In the genomic region with DNA sequence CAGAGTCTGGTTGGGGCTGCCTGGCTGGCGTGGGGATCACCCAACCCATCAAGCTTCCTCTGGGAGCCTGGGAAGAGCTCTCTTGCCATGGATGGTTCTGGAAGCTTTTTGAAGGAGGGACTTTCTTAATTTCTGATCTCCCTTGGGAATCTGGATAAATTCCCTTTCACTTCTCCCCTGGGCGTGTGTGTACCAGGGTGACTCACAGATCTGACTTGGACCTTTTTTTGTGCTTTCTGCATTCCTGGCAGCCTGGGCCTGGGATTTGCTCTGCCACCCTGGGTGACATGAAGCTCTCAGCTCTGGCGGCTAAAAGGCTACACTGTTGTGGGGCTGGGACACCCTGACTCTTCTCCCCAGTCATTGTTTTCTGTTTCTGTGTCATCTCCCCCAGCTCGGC, we compare ENCODE assay signal across 14 cellular contexts.
DNase-seq lines count a peak whose midpoint lies in the region; ATAC-seq and TF ChIP-seq lines count a peak whose summit lies in the region.
"Had no signal": no experiment of that assay in that cellular context is flagged by ENCODE, and none has a peak within 500 bp of the region (broad histone marks: within the 10 kb centered on the region; RNA-seq: fewer than 3 reads in every experiment).

No MANE protein-coding gene starts in this region.

- peak overlapping the region in 1 of 5 donors; percentile 27 for H3K27ac ChIP-seq in adrenal gland
- peak overlapping the region in 3 of 4 donors; percentile 81 to 87 (median 87) for H3K27ac ChIP-seq in gastroesophageal sphincter
- H3K27ac ChIP-seq: cardiac muscle cell, parathyroid adenoma had no signal

- H3K27ac Mint-ChIP-seq in HFFc6: peak overlapping the region; percentile 94
- H3K27ac Mint-ChIP-seq in activated naive CD8-positive, alpha-beta T cell treated with anti-CD3 and anti-CD28 coated beads, Interleukin-2, amount 50 U/mL, for 24 hours: no peak overlapping the region
- H3K27ac Mint-ChIP-seq: CD4-positive, alpha-beta T cell had no signal

- H3K36me3 ChIP-seq in adrenal gland (replicated peaks in 1 of 2): peaks cover 0 to 6% of the 10 kb centered on the region in 2 donors
- H3K36me3 ChIP-seq in gastroesophageal sphincter: peaks cover 0 to 57% of the 10 kb centered on the region in 2 donors

- intact Hi-C loops in adrenal gland (cut with DNase I): no loop called here

- TF ChIP-seq EP300 in gastroesophageal sphincter (IDR thresholded peaks at IDR 0.05): no peak

- H3K4me3 ChIP-seq in adrenal gland (no peak overlapping the region), gastroesophageal sphincter (no peak overlapping the region)
- H3K4me3 ChIP-seq: cardiac muscle cell had no signal

- DNase-seq in AG08395 (ENCODE audit: low spot score): peak; percentile 80
- peak; percentile 57 for DNase-seq in HFFc6
- DNase-seq in adrenal gland: peak in 6 of 7 donors; percentile 53 to 68 (median 62)
- no peak for DNase-seq in RKO (ENCODE audit: low spot score)
- DNase-seq in activated naive CD8-positive, alpha-beta T cell treated with anti-CD3 and anti-CD28 coated beads, Interleukin-2, amount 50 U/mL, for 24 hours: no peak
- no peak for DNase-seq in NCI-H187 treated with DMSO at 0.1 percent for 48 hours (lab: John Stamatoyannopoulos, UW)
- no peak for DNase-seq in HUDEP-2 (lab: John Stamatoyannopoulos, UW; ENCODE audit: unreplicated experiment in 76 of 76)
- DNase-seq: CD4-positive, alpha-beta T cell; left ventricle myocardium superior; NCI-H524; stimulated activated CD4-positive, alpha-beta T cell treated with anti-CD3 and anti-CD28 coated beads, Interleukin-4, amount 100 ng/mL, for 4 hours had no signal

- TF ChIP-seq CTCF in HFFc6 (IDR thresholded peaks at IDR 0.05): no peak
- TF ChIP-seq CTCF in adrenal gland (IDR thresholded peaks at IDR 0.05): no peak
- TF ChIP-seq CTCF in gastroesophageal sphincter (IDR thresholded peaks at IDR 0.05): no peak

- 74 to 93% (median 84%) methylated on average over 3 to 4 of the region's 4 CpGs for WGBS in adrenal gland, 4 donors
- WGBS in gastroesophageal sphincter (ENCODE audit: low coverage in 1 of 2), 2 donors: 75% methylated on average over 1 of the region's 4 CpGs; no CpG with 5 or more reads in 1 of the 2 donors

- H3K36me3 Mint-ChIP-seq in HFFc6 (ENCODE audit: low read depth): peaks cover 73% of the 10 kb centered on the region
- H3K36me3 Mint-ChIP-seq in activated naive CD8-positive, alpha-beta T cell treated with anti-CD3 and anti-CD28 coated beads, Interleukin-2, amount 50 U/mL, for 24 hours (ENCODE audit: low read depth): peaks cover 61% of the 10 kb centered on the region

- H3K27me3 ChIP-seq in adrenal gland: no peaks in the 10 kb centered on the region
- no peaks in the 10 kb centered on the region for H3K27me3 ChIP-seq in gastroesophageal sphincter
- H3K27me3 ChIP-seq: cardiac muscle cell had no signal

- peaks cover 84% of the 10 kb centered on the region for H3K4me1 Mint-ChIP-seq in HFFc6 (ENCODE audit: low read depth)
- H3K4me1 Mint-ChIP-seq in activated naive CD8-positive, alpha-beta T cell treated with anti-CD3 and anti-CD28 coated beads, Interleukin-2, amount 50 U/mL, for 24 hours: peaks cover 35% of the 10 kb centered on the region

- ATAC-seq in gastroesophageal sphincter: no peak
- no peak for ATAC-seq in activated naive CD8-positive, alpha-beta T cell treated with anti-CD3 and anti-CD28 coated beads, Interleukin-2, amount 50 U/mL, for 24 hours
- ATAC-seq: left ventricle myocardium superior had no signal

- peaks cover 12 to 29% of the 10 kb centered on the region in 2 donors for H3K4me1 ChIP-seq in adrenal gland (replicated peaks in 1 of 2)
- H3K4me1 ChIP-seq in gastroesophageal sphincter: peaks cover 14 to 99% (median 20%) of the 10 kb centered on the region in 3 donors
- H3K4me1 ChIP-seq: parathyroid adenoma had no signal

- no peak for TF ChIP-seq POLR2A in adrenal gland (IDR thresholded peaks at IDR 0.05)
- TF ChIP-seq POLR2A in gastroesophageal sphincter (IDR thresholded peaks at IDR 0.05): no peak

- H3K4me3 Mint-ChIP-seq in HFFc6: peak overlapping the region; percentile 44
- H3K4me3 Mint-ChIP-seq in activated naive CD8-positive, alpha-beta T cell treated with anti-CD3 and anti-CD28 coated beads, Interleukin-2, amount 50 U/mL, for 24 hours: no peak overlapping the region
- H3K4me3 Mint-ChIP-seq: CD4-positive, alpha-beta T cell had no signal

- no peaks in the 10 kb centered on the region; the same call in none of the 2 replicates for H3K27me3 Mint-ChIP-seq in HFFc6 (ENCODE audit: insufficient read depth)
- H3K27me3 Mint-ChIP-seq in activated naive CD8-positive, alpha-beta T cell treated with anti-CD3 and anti-CD28 coated beads, Interleukin-2, amount 50 U/mL, for 24 hours: no peaks in the 10 kb centered on the region
- H3K27me3 Mint-ChIP-seq: CD4-positive, alpha-beta T cell had no signal

- no peaks in the 10 kb centered on the region for H3K9me3 Mint-ChIP-seq in HFFc6
- H3K9me3 Mint-ChIP-seq in activated naive CD8-positive, alpha-beta T cell treated with anti-CD3 and anti-CD28 coated beads, Interleukin-2, amount 50 U/mL, for 24 hours: no peaks in the 10 kb centered on the region
- H3K9me3 Mint-ChIP-seq: CD4-positive, alpha-beta T cell had no signal

- H3K9me3 ChIP-seq in adrenal gland (replicated peaks in 1 of 3) (no peaks in the 10 kb centered on the region), gastroesophageal sphincter (no peaks in the 10 kb centered on the region)

Comparison
In these comparisons a context has a peak if more than half of its experiments do, and no peak if none do; other contexts are left out.
1. DNase-seq: peak in AG08395 (single experiment), HFFc6 (single experiment) and adrenal gland (6 of 7); none in RKO (single experiment), activated naive CD8-positive, alpha-beta T cell treated with anti-CD3 and anti-CD28 coated beads, Interleukin-2, amount 50 U/mL, for 24 hours (single experiment), NCI-H187 treated with DMSO at 0.1 percent for 48 hours (single experiment) and HUDEP-2 (0 of 76).